8 cellular contexts compared by ENCODE assay signal in genomic region chr2:240997141-240997855, GRCh38.
A peak's percentile ranks its signal among the peaks of the same experiment; 100 is the strongest.
DNase-seq lines count a peak whose midpoint lies in the region; FAIRE-seq and TF ChIP-seq lines count a peak whose summit lies in the region.

No MANE protein-coding gene starts in this region.

- no peak overlapping the region for H3K27ac ChIP-seq in brain microvascular endothelial cell

- no peaks in the 10 kb centered on the region for H3K36me3 ChIP-seq in brain microvascular endothelial cell (replicated peaks)

- TF ChIP-seq CTCF in LNCaP clone FGC (IDR thresholded peaks at IDR 0.05; ENCODE audit: control insufficient read depth, extremely low read depth, insufficient read depth) (no peak), brain microvascular endothelial cell (IDR thresholded peaks at IDR 0.05; ENCODE audit: low read depth, low read length, missing control alignments) (no peak)

- peak; percentile 44 for DNase-seq in LNCaP clone FGC (ENCODE audit: low read depth)
- peak; percentile 64 for DNase-seq in brain microvascular endothelial cell
- DNase-seq in islet precursor cell = peak; percentile 48
- peak; percentile 84 for DNase-seq in smooth muscle cell of the brain vasculature (ENCODE audit: low read depth, low spot score)
- no peak for DNase-seq in stimulated activated CD4-positive, alpha-beta T cell treated with anti-CD3 and anti-CD28 coated beads, Interleukin-2, amount 100 ng/mL, for 24 hours
- DNase-seq in urothelium cell line (ENCODE audit: low spot score) = no peak
- no peak for DNase-seq in NCI-H226
- DNase-seq in NCI-H146 treated with DMSO at 0.1 percent for 48 hours (lab: John Stamatoyannopoulos, UW; ENCODE audit: unreplicated experiment) = no peak

- no peaks in the 10 kb centered on the region for H3K27me3 ChIP-seq in brain microvascular endothelial cell (replicated peaks)

- in situ Hi-C loops in brain microvascular endothelial cell (cut with HindIII; ENCODE audit: low pct_ligation_motif_present, low sequenced_read_pairs) = no loop called here

- peak overlapping the region; percentile 52 for H3K4me3 ChIP-seq in LNCaP clone FGC (ENCODE audit: low read depth, low read length)
- H3K4me3 ChIP-seq in brain microvascular endothelial cell (ENCODE audit: low read depth, low read length) = no peak overlapping the region

- FAIRE-seq in urothelium cell line (lab: Jason Lieb, UNC) = no peak

Comparison
In these comparisons a context has a peak if more than half of its experiments do, and no peak if none do; other contexts are left out.
1. DNase-seq: peak in LNCaP clone FGC (single experiment), brain microvascular endothelial cell (single experiment), islet precursor cell (single experiment) and smooth muscle cell of the brain vasculature (single experiment); none in stimulated activated CD4-positive, alpha-beta T cell treated with anti-CD3 and anti-CD28 coated beads, Interleukin-2, amount 100 ng/mL, for 24 hours (0 of 2), urothelium cell line (single experiment), NCI-H226 (single experiment) and NCI-H146 treated with DMSO at 0.1 percent for 48 hours (single experiment).